Comparison of ENCODE assay signal across 8 cellular contexts in the genomic region with DNA sequence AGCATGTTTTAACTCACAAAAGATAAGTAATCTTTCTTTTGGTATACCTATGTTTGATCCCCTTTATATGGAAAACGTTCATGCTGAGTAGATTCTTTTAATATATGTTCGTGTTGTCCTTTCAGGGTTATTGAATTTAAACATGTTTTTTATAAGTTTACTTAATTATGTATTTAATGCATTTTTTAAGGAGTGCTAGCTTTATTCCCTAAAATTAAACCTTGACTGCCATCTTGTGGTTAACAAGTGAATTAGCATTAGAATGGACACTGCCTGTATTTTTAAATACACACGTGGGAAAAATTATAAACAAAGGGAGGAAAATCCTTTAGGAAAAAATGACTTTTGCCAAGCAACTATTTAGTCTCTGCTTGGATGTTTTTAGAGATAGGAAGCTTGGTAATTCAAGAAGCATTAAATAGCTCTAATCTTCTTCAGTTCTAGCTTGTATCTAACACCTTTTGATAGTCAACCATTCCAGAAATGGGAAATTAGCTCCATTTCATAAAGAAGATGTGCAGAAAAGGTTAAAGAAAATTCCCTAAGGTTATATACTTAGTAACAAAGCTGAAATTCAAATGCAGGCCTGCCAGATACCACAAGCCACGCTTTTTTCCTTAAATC. TPM values are rescaled to one million over a fixed set of nuclear protein-coding genes. Genes with fewer than 3 reads are reported as not detected.
DNase-seq lines count a peak whose midpoint lies in the region; ATAC-seq, FAIRE-seq and TF ChIP-seq lines count a peak whose summit lies in the region.

No MANE protein-coding gene starts in this region.

- H3K36me3 ChIP-seq in ascending aorta (no peaks in the 10 kb centered on the region), vagina (no peaks in the 10 kb centered on the region)

- H3K27ac ChIP-seq in ascending aorta (no peak overlapping the region), vagina (no peak overlapping the region)

- no peak for ATAC-seq in HG03378 (IDR thresholded peaks at IDR 0.05; ENCODE audit: unreplicated experiment)

- peak; percentile 100 for FAIRE-seq in islet of Langerhans (lab: Jason Lieb, UNC)

- no peak for TF ChIP-seq POLR2A in vagina (IDR thresholded peaks at IDR 0.05)

- no peaks in the 10 kb centered on the region for H3K27me3 ChIP-seq in ascending aorta
- H3K27me3 ChIP-seq in vagina: no peaks in the 10 kb centered on the region

- H3K4me1 ChIP-seq in ascending aorta (peaks cover 0 to 7% of the 10 kb centered on the region in 2 donors), vagina (no peaks in the 10 kb centered on the region)

- DNase-seq in NCI-H1930 (lab: John Stamatoyannopoulos, UW) (peak; percentile 13 to 33), ascending aorta (ENCODE audit: low spot score in 2 of 2) (no peak), vagina (ENCODE audit: extremely low spot score in 2 of 2) (no peak)
- DNase-seq in activated CD4-positive, alpha-beta T cell treated with anti-CD3 and anti-CD28 coated beads, Interleukin-2, amount 50 U/mL, for 4 hours: no peak
- no peak for DNase-seq in activated CD8-positive, alpha-beta memory T cell treated with anti-CD3 and anti-CD28 coated beads, Interleukin-2, amount 50 U/mL, for 4 hours

- H3K9me3 ChIP-seq in ascending aorta (no peaks in the 10 kb centered on the region), vagina (no peaks in the 10 kb centered on the region)

- intact Hi-C loops in ascending aorta (cut with DNase I) (loop anchor here (1.0 to 10.0 kb wide), 4 partner anchors 332 to 671 kb away; no protein-coding TSS in a partner anchor), vagina (cut with DNase I) (loop anchor here (5.0 to 10.0 kb wide), 2 partner anchors 562 to 629 kb away; no protein-coding TSS in a partner anchor)

- no peak overlapping the region for H3K4me3 ChIP-seq in ascending aorta
- no peak overlapping the region for H3K4me3 ChIP-seq in vagina

- peak; percentile 44 for TF ChIP-seq CTCF in GM12873 (IDR thresholded peaks at IDR 0.05; ENCODE audit: insufficient read depth, low read depth, low read length, missing control alignments)
- peak; percentile 59 to 86 (median 75) for TF ChIP-seq CTCF in ascending aorta (IDR thresholded peaks at IDR 0.05)
- peak; percentile 57 to 73 (median 67) for TF ChIP-seq CTCF in vagina (IDR thresholded peaks at IDR 0.05)

RNA-seq across cellular contexts. Expression of gene UBE2U, which starts 43.0 kb away (rescaled TPM):
- total RNA-seq in ascending aorta (not detected), vagina (not detected)

Comparison
In these comparisons a context has a peak if more than half of its experiments do, and no peak if none do; other contexts are left out.
1. DNase-seq: peak in NCI-H1930 (2 of 2); none in ascending aorta (0 of 2), vagina (0 of 2), activated CD4-positive, alpha-beta T cell treated with anti-CD3 and anti-CD28 coated beads, Interleukin-2, amount 50 U/mL, for 4 hours (0 of 2) and activated CD8-positive, alpha-beta memory T cell treated with anti-CD3 and anti-CD28 coated beads, Interleukin-2, amount 50 U/mL, for 4 hours (single experiment).
2. Peak in every context shown above with its lines, with median percentiles within 50 percentile points of each other: CTCF ChIP-seq.